20 cellular contexts compared by ENCODE assay signal in genomic region chr20:16846011-16846410, GRCh38.
DNase-seq lines count a peak whose midpoint lies in the region; TF ChIP-seq lines count a peak whose summit lies in the region.
"Had no signal": no experiment of that assay in that cellular context is flagged by ENCODE, and none has a peak within 500 bp of the region (broad histone marks: within the 10 kb centered on the region; RNA-seq: fewer than 3 reads in every experiment).

No MANE protein-coding gene starts in this region.

- no peak for TF ChIP-seq CTCF in fibroblast of lung (conservative IDR thresholded peaks at IDR 0.05 in 1 of 2, IDR thresholded peaks at IDR 0.05 in 1 of 2; ENCODE audit: low read depth in 1 of 2, low read length in 2 of 2)
- no peak for TF ChIP-seq CTCF in MM.1S (IDR thresholded peaks at IDR 0.05; ENCODE audit: low read length)
- TF ChIP-seq CTCF in spleen (IDR thresholded peaks at IDR 0.05 in 8 of 11, conservative IDR thresholded peaks at IDR 0.05 in 3 of 11), result no peak

- intact Hi-C loops in spleen (cut with DNase I; ENCODE audit: low total_unique reads), result no loop called here

- H3K9ac ChIP-seq in fibroblast of lung (ENCODE audit: insufficient read depth, low read length) (no peak overlapping the region), MM.1S (ENCODE audit: low read length) (no peak overlapping the region)

- H3K9me2 ChIP-seq in MM.1S (replicated peaks; ENCODE audit: insufficient read depth, low read length), result no peaks in the 10 kb centered on the region

- H3F3A ChIP-seq in MM.1S (ENCODE audit: insufficient read depth, low read length), result no peaks in the 10 kb centered on the region

- H4K20me1 ChIP-seq in fibroblast of lung (ENCODE audit: control insufficient read depth, extremely low read depth, insufficient read depth, low read length) (no peaks in the 10 kb centered on the region), MM.1S (ENCODE audit: insufficient read depth, low read length) (no peaks in the 10 kb centered on the region)

- H3K4me3 ChIP-seq in fibroblast of lung (replicated peaks in 1 of 4; ENCODE audit: control extremely low read depth in 1 of 4, insufficient read depth in 1 of 4, low read depth in 3 of 4, low read length in 4 of 4) (no peak overlapping the region), MG63 (no peak overlapping the region), MM.1S (ENCODE audit: low read length) (no peak overlapping the region), spleen (no peak overlapping the region)
- H3K4me3 ChIP-seq: ascending aorta, vagina had no signal

- no peak overlapping the region for H3K27ac ChIP-seq in fibroblast of lung (ENCODE audit: insufficient read depth, low read length)
- H3K27ac ChIP-seq in MM.1S (ENCODE audit: low read length), result no peak overlapping the region
- H3K27ac ChIP-seq in spleen, result no peak overlapping the region
- H3K27ac ChIP-seq: ascending aorta, HL-60, vagina had no signal

- no peaks in the 10 kb centered on the region for H3K79me2 ChIP-seq in fibroblast of lung (ENCODE audit: control insufficient read depth, insufficient read depth, low read length)
- no peaks in the 10 kb centered on the region for H3K79me2 ChIP-seq in MM.1S (ENCODE audit: low read length)

- no peak for TF ChIP-seq POLR2A in spleen (IDR thresholded peaks at IDR 0.05)

- 77 to 91% (median 80%) methylated on average over 1 of the region's 1 CpG for WGBS in spleen, 5 donors

- H3K4me1 ChIP-seq in fibroblast of lung (ENCODE audit: control insufficient read depth, extremely low read depth, insufficient read depth, low read length) (no peaks in the 10 kb centered on the region), MM.1S (ENCODE audit: low read length) (no peaks in the 10 kb centered on the region), spleen (no peaks in the 10 kb centered on the region)
- H3K4me1 ChIP-seq: ascending aorta, vagina had no signal

- H3K36me3 ChIP-seq in fibroblast of lung (ENCODE audit: control insufficient read depth, insufficient read depth, low read length) (no peaks in the 10 kb centered on the region), MG63 (no peaks in the 10 kb centered on the region), MM.1S (replicated peaks; ENCODE audit: insufficient read depth, low read length) (no peaks in the 10 kb centered on the region), spleen (no peaks in the 10 kb centered on the region)
- H3K36me3 ChIP-seq: ascending aorta, vagina had no signal

- DNase-seq in AG20443 (ENCODE audit: low spot score) (peak; percentile 42), M059J (ENCODE audit: low read depth) (peak; percentile 12), fibroblast of lung (ENCODE audit: low read depth in 2 of 2) (peak in 1 of 2 donors; percentile 59), renal cortical epithelial cell (ENCODE audit: low read depth) (peak; percentile 19), MG63 (no peak), NCI-H1105 (lab: John Stamatoyannopoulos, UW) (no peak), MM.1S (no peak), spleen (no peak)
- DNase-seq: activated CD4-positive, alpha-beta T cell treated with anti-CD3 and anti-CD28 coated beads, Interleukin-2, amount 50 U/mL, for 48 hours; CD8-positive, alpha-beta T cell; dermis blood vessel endothelial cell; DMS153; naive B cell; NCI-H1092 treated with DMSO at 0.1 percent for 48 hours; NCI-H446 treated with DMSO at 0.1 percent for 48 hours; stimulated activated CD4-positive, alpha-beta T cell treated with anti-CD3 and anti-CD28 coated beads, Interleukin-4, amount 100 ng/mL, for 24 hours; stimulated activated naive B cell treated with anti-CD40 and anti-IgM and Interleukin-4, amounts not matched to agents 10 μg/mL and 1 μg/mL and 100 μg/mL, for 72 hours had no signal

- H3K27me3 ChIP-seq in fibroblast of lung (ENCODE audit: control insufficient read depth, insufficient read depth, low read length), result no peaks in the 10 kb centered on the region
- H3K27me3 ChIP-seq in MG63, result no peaks in the 10 kb centered on the region
- H3K27me3 ChIP-seq in MM.1S (replicated peaks; ENCODE audit: insufficient read depth, low read length), result no peaks in the 10 kb centered on the region
- H3K27me3 ChIP-seq in spleen (replicated peaks in 1 of 7), result no peaks in the 10 kb centered on the region
- H3K27me3 ChIP-seq: ascending aorta, vagina had no signal

- H2AFZ ChIP-seq in fibroblast of lung (ENCODE audit: low read length), result no peak overlapping the region
- H2AFZ ChIP-seq in MM.1S (ENCODE audit: low read length), result no peak overlapping the region

- H3K4me2 ChIP-seq in fibroblast of lung (ENCODE audit: extremely low read depth, insufficient read depth, low read length) (peak overlapping the region; percentile 35), MM.1S (ENCODE audit: low read depth, low read length) (no peak overlapping the region)

- H3K9me3 ChIP-seq in fibroblast of lung (ENCODE audit: control insufficient read depth, insufficient read depth, low read depth, low read length) (no peaks in the 10 kb centered on the region), MG63 (no peaks in the 10 kb centered on the region), MM.1S (replicated peaks; ENCODE audit: insufficient read depth, low read length) (no peaks in the 10 kb centered on the region), spleen (no peaks in the 10 kb centered on the region)
- H3K9me3 ChIP-seq: ascending aorta, vagina had no signal

Comparison
In these comparisons a context has a peak if more than half of its experiments do, and no peak if none do; other contexts are left out.
1. DNase-seq: peak in AG20443 (single experiment), M059J (single experiment) and renal cortical epithelial cell (single experiment); none in MG63 (single experiment), NCI-H1105 (single experiment), MM.1S (single experiment) and spleen (single experiment).